ENCODE assay signal across 8 cellular contexts in the genomic region with DNA sequence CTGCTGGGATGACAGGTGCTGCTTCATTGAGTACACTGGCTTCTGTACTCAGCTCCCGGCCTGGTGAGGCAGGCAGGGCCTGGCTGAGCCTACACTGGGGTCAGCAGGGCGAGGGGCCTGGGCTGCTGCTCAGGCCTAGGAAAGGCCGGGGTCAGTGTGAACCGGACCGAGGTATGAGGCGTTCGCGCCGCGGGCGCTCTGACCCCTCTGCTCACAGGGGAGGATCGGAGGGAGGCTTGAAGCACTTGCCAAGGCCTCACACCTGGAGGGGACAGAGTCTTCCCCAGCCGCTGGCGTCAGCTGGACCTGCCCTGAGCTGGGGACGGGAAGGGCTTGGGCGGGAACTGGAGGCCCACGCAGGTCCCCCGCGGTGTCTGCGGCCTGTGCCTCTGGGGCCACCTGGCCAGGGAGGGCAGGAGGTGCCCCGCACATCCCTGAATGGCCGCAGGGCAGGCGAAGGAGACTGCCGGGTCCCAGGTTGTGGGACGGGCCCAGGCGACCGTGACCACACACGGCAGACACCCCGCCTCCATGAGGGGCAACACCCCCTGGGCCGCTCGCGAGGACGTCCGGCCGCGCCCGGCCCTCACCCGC. TPM values are rescaled to one million over a fixed set of nuclear protein-coding genes. Genes with fewer than 3 reads are reported as not detected.
A peak's percentile ranks its signal among the peaks of the same experiment; 100 is the strongest.
DNase-seq lines count a peak whose midpoint lies in the region; ATAC-seq and TF ChIP-seq lines count a peak whose summit lies in the region.

No MANE protein-coding gene starts in this region.

- H3K27me3 ChIP-seq in iPS DF 6.9 (ENCODE audit: control insufficient read depth, insufficient read depth, low read length) (no peaks in the 10 kb centered on the region), spleen (replicated peaks in 1 of 7) (peaks cover 0 to 19% (median 2%) of the 10 kb centered on the region in 7 donors)

- peak; percentile 62 for DNase-seq in CMK (ENCODE audit: low read depth)
- DNase-seq in activated T-cell treated with anti-CD3 and anti-CD28 coated beads, Interleukin-2, amount 50 U/mL, for 24 hours, result no peak
- no peak for DNase-seq in iPS DF 6.9 (ENCODE audit: low read depth, low spot score)
- no peak for DNase-seq in spleen
- DNase-seq in amniotic stem cell (lab: John Stamatoyannopoulos, UW), result no peak
- DNase-seq in COR-L47 (lab: John Stamatoyannopoulos, UW), result no peak

- peak overlapping the region; percentile 91 for H3K4me3 ChIP-seq in iPS DF 6.9 (ENCODE audit: low read length)
- H3K4me3 ChIP-seq in spleen, result peak overlapping the region; percentile 75 to 97 (median 86)

- no peak for TF ChIP-seq CTCF in spleen (IDR thresholded peaks at IDR 0.05 in 8 of 11, conservative IDR thresholded peaks at IDR 0.05 in 3 of 11)

- TF ChIP-seq POLR2A in spleen (IDR thresholded peaks at IDR 0.05), result peak in 1 of 3 donors; percentile 1

- peaks cover 10% of the 10 kb centered on the region for H3K36me3 ChIP-seq in iPS DF 6.9 (ENCODE audit: control insufficient read depth, insufficient read depth, low read length)
- H3K36me3 ChIP-seq in spleen, result peaks cover 0 to 35% (median 22%) of the 10 kb centered on the region in 6 donors

- H3K27me3 Mint-ChIP-seq in activated T-cell treated with anti-CD3 and anti-CD28 coated beads, Interleukin-2, amount 50 U/mL, for 24 hours, result no peaks in the 10 kb centered on the region

- no peaks in the 10 kb centered on the region for H3K9me3 ChIP-seq in iPS DF 6.9 (ENCODE audit: control insufficient read depth, insufficient read depth, low read length)
- no peaks in the 10 kb centered on the region for H3K9me3 ChIP-seq in spleen

- H3K4me1 ChIP-seq in iPS DF 6.9 (ENCODE audit: control insufficient read depth, insufficient read depth, low read length), result peaks cover 5% of the 10 kb centered on the region
- H3K4me1 ChIP-seq in spleen, result peaks cover 28 to 65% (median 50%) of the 10 kb centered on the region in 6 donors

- H3K27ac ChIP-seq in iPS DF 6.9 (ENCODE audit: low read length) (no peak overlapping the region), spleen (peak overlapping the region; percentile 82 to 93 (median 89))

- intact Hi-C loops in spleen (cut with DNase I; ENCODE audit: low total_unique reads), result loop anchor here (5.0 kb wide), 1 partner anchor 135 kb away; no protein-coding TSS in a partner anchor

- ATAC-seq in GM19452 (IDR thresholded peaks at IDR 0.05; ENCODE audit: unreplicated experiment), result peak; percentile 20
- ATAC-seq in HG03442 (IDR thresholded peaks at IDR 0.05; ENCODE audit: unreplicated experiment), result peak; percentile 26

- no CpG with 5 or more reads among the region's 38 CpGs for WGBS in iPS DF 6.9 (ENCODE audit: insufficient coverage, insufficient read length)
- 7 to 22% (median 9%) methylated on average over 9 to 38 of the region's 38 CpGs for WGBS in spleen, 5 donors

- H3K27ac Mint-ChIP-seq in activated T-cell treated with anti-CD3 and anti-CD28 coated beads, Interleukin-2, amount 50 U/mL, for 24 hours, result peak overlapping the region; percentile 94

- no peaks in the 10 kb centered on the region for H3K9me3 Mint-ChIP-seq in activated T-cell treated with anti-CD3 and anti-CD28 coated beads, Interleukin-2, amount 50 U/mL, for 24 hours

- peak overlapping the region; percentile 91 for H3K4me3 Mint-ChIP-seq in activated T-cell treated with anti-CD3 and anti-CD28 coated beads, Interleukin-2, amount 50 U/mL, for 24 hours

- peaks cover 42% of the 10 kb centered on the region for H3K4me1 Mint-ChIP-seq in activated T-cell treated with anti-CD3 and anti-CD28 coated beads, Interleukin-2, amount 50 U/mL, for 24 hours (ENCODE audit: low read depth)

- H3K36me3 Mint-ChIP-seq in activated T-cell treated with anti-CD3 and anti-CD28 coated beads, Interleukin-2, amount 50 U/mL, for 24 hours (ENCODE audit: low read depth), result peaks cover 43% of the 10 kb centered on the region

RNA-seq across cellular contexts. Expression of a gene that starts 0.5 kb away (rescaled TPM):
- 10 to 100 TPM; 10.2 to 18.9 (median 16.3) TPM for total RNA-seq in spleen
- 10 to 100 TPM; 12.5 to 19.1 (median 13.0) TPM for polyA plus RNA-seq in spleen

RNA-seq across cellular contexts. Expression of a gene that starts 20.3 kb away (rescaled TPM):
- 100 to 1,000 TPM in 3 of 7 donors, 10 to 100 TPM in 4; 70.1 to 131 (median 91.8) TPM for total RNA-seq in spleen
- 10 to 100 TPM; 51.1 to 77.0 (median 68.7) TPM for polyA plus RNA-seq in spleen

RNA-seq across cellular contexts. Expression of a gene that starts 20.5 kb away (rescaled TPM):
- total RNA-seq in spleen, result 10 to 100 TPM in 2 of 7 donors, 1 to 10 TPM in 5; 5.9 to 13.5 (median 8.4) TPM
- 1 to 10 TPM; 1.9 to 5.8 (median 2.2) TPM for polyA plus RNA-seq in spleen
